8 cellular contexts compared by ENCODE assay signal in genomic region chr14:106790189-106791036, GRCh38.
DNase-seq lines count a peak whose midpoint lies in the region; ATAC-seq and TF ChIP-seq lines count a peak whose summit lies in the region.

No MANE protein-coding gene starts in this region.

- intact Hi-C loops in Caco-2 (cut with micrococcal nuclease; ENCODE audit: unreplicated experiment) = no loop called here
- intact Hi-C loops in left ventricle myocardium inferior (cut with micrococcal nuclease) = no loop called here

- no peak overlapping the region for H3K27ac ChIP-seq in left ventricle myocardium inferior (replicated peaks)

- H3K27ac Mint-ChIP-seq in Caco-2 (ENCODE audit: unreplicated experiment) = no peak overlapping the region

- no peaks in the 10 kb centered on the region for H3K36me3 Mint-ChIP-seq in Caco-2 (ENCODE audit: insufficient read depth, unreplicated experiment)

- DNase-seq in Caco-2 = peak; percentile 86 to 90
- DNase-seq in OCI-M1 (lab: John Stamatoyannopoulos, UW) = peak; percentile 73
- DNase-seq in activated T-cell treated with anti-CD3 and anti-CD28 coated beads, Interleukin-2, amount 50 U/mL, for 48 hours = peak; percentile 89 to 92
- peak; percentile 44 for DNase-seq in left ventricle myocardium inferior
- DNase-seq in stimulated activated CD4-positive, alpha-beta T cell treated with anti-CD3 and anti-CD28 coated beads, Interleukin-4, amount 100 ng/mL, for 4 hours = peak; percentile 62 to 75

- BruUV-seq in Caco-2 (replicated peaks; lab: Mats Ljungman, UMichigan) = no TSS peak

- H3K4me3 Mint-ChIP-seq in Caco-2 (ENCODE audit: unreplicated experiment) = no peak overlapping the region

- H3K9me3 ChIP-seq in Caco-2 (no peaks in the 10 kb centered on the region), left ventricle myocardium inferior (replicated peaks) (no peaks in the 10 kb centered on the region)

- no peak overlapping the region for H3K4me3 ChIP-seq in Caco-2 (ENCODE audit: low read depth, low read length)
- H3K4me3 ChIP-seq in left ventricle myocardium inferior = no peak overlapping the region

- POLR2A ChIA-PET in Caco-2 (lab: Charles Lee) = no interaction called here

- peaks cover 7% of the 10 kb centered on the region for H3K27me3 Mint-ChIP-seq in Caco-2 (ENCODE audit: insufficient read depth, unreplicated experiment)

- H3K4me1 ChIP-seq in Caco-2 = no peaks in the 10 kb centered on the region
- H3K4me1 ChIP-seq in left ventricle myocardium inferior = no peaks in the 10 kb centered on the region

- no peaks in the 10 kb centered on the region for H3K9me3 Mint-ChIP-seq in Caco-2 (ENCODE audit: unreplicated experiment)

- H3K36me3 ChIP-seq in Caco-2 (ENCODE audit: control insufficient read depth, insufficient read depth, low read length) (no peaks in the 10 kb centered on the region), left ventricle myocardium inferior (no peaks in the 10 kb centered on the region)

- peak; percentile 52 for ATAC-seq in HG03108 (IDR thresholded peaks at IDR 0.05; ENCODE audit: unreplicated experiment)
- no peak for ATAC-seq in HG02759 (IDR thresholded peaks at IDR 0.05; ENCODE audit: unreplicated experiment)
- no peak for ATAC-seq in HG03139 (IDR thresholded peaks at IDR 0.05; ENCODE audit: unreplicated experiment)

- CTCF ChIA-PET in Caco-2 (lab: Charles Lee) = interaction anchor here (1.0 kb wide), 1 partner anchor 129 kb away, joined by 3 read pairs; no protein-coding TSS in a partner anchor

- no peaks in the 10 kb centered on the region for H3K27me3 ChIP-seq in Caco-2 (replicated peaks; ENCODE audit: control insufficient read depth, insufficient read depth, low read length)
- H3K27me3 ChIP-seq in left ventricle myocardium inferior (ENCODE audit: low read depth) = peaks cover 51% of the 10 kb centered on the region

- peak; percentile 71 to 84 for TF ChIP-seq CTCF in Caco-2 (IDR thresholded peaks at IDR 0.05; ENCODE audit: insufficient read depth in 1 of 2, low read depth in 1 of 2, low read length in 1 of 2, severe bottlenecking in 1 of 2, unreplicated experiment in 1 of 2)
- TF ChIP-seq CTCF in left ventricle myocardium inferior (IDR thresholded peaks at IDR 0.05; ENCODE audit: borderline replicate concordance) = peak; percentile 60

- no peaks in the 10 kb centered on the region for H3K4me1 Mint-ChIP-seq in Caco-2 (ENCODE audit: low read depth, unreplicated experiment)
